In genomic region chr22:42743501-42743991, GRCh38 we compare ENCODE assay signal across 7 cellular contexts. TPM values are rescaled to one million over a fixed set of nuclear protein-coding genes. Genes with fewer than 3 reads are reported as not detected.
DNase-seq lines count a peak whose midpoint lies in the region; ATAC-seq, FAIRE-seq and TF ChIP-seq lines count a peak whose summit lies in the region.

No MANE protein-coding gene starts in this region.

- H3K4me1 ChIP-seq in esophagus squamous epithelium = peaks cover 10 to 61% (median 36%) of the 10 kb centered on the region in 3 donors
- H3K4me1 ChIP-seq in mucosa of rectum (ENCODE audit: control insufficient read depth in 2 of 2, insufficient read depth in 2 of 2, low read length in 2 of 2) = peaks cover 0 to 2% of the 10 kb centered on the region in 2 donors
- no peaks in the 10 kb centered on the region for H3K4me1 ChIP-seq in aorta (ENCODE audit: control insufficient read depth in 1 of 2, insufficient read depth in 2 of 2, low read length in 2 of 2)

- no peaks in the 10 kb centered on the region for H3K36me3 ChIP-seq in esophagus squamous epithelium
- no peaks in the 10 kb centered on the region for H3K36me3 ChIP-seq in mucosa of rectum (ENCODE audit: control insufficient read depth in 2 of 2, insufficient read depth in 2 of 2, low read length in 2 of 2)
- no peaks in the 10 kb centered on the region for H3K36me3 ChIP-seq in aorta (ENCODE audit: control insufficient read depth in 1 of 2, insufficient read depth in 2 of 2, low read length in 1 of 2)

- peak; percentile 93 for ATAC-seq in aorta (ENCODE audit: low FRiP score)

- no peak overlapping the region for H3K9ac ChIP-seq in mucosa of rectum (ENCODE audit: low read depth in 1 of 2, low read length in 2 of 2)

- TF ChIP-seq CTCF in esophagus squamous epithelium (IDR thresholded peaks at IDR 0.05) = no peak

- H3K27ac ChIP-seq in esophagus squamous epithelium = peak overlapping the region; percentile 71 to 88 (median 81)
- H3K27ac ChIP-seq in mucosa of rectum (ENCODE audit: low read depth in 2 of 2, low read length in 2 of 2) = peak overlapping the region; percentile 71 to 72
- peak overlapping the region in 1 of 2 donors; percentile 11 for H3K27ac ChIP-seq in aorta (ENCODE audit: low read depth in 1 of 2, low read length in 2 of 2)

- TF ChIP-seq POLR2A in esophagus squamous epithelium (IDR thresholded peaks at IDR 0.05) (no peak), GM12891 (IDR thresholded peaks at IDR 0.05; ENCODE audit: low read depth, low read length) (no peak)

- DNase-seq in NCI-H2171 treated with DMSO at 0.1 percent for 48 hours (lab: John Stamatoyannopoulos, UW) = peak; percentile 63
- DNase-seq in esophagus squamous epithelium (lab: John Stamatoyannopoulos, UW) = no peak
- peak; percentile 93 to 95 for DNase-seq in aorta
- no peak for DNase-seq in NCI-H1092 (lab: John Stamatoyannopoulos, UW)
- no peak for DNase-seq in GM12891 (ENCODE audit: insufficient read length, low spot score)
- no peak for DNase-seq in effector CD8-positive, alpha-beta T cell (lab: John Stamatoyannopoulos, UW)

- 19 to 29% methylated on average over 4 to 7 of the region's 9 CpGs for WGBS in esophagus squamous epithelium, 2 donors
- 2 to 6% methylated on average over 9 of the region's 9 CpGs for WGBS in aorta, 2 donors

- intact Hi-C loops in esophagus squamous epithelium (cut with DNase I) (no loop called here), aorta (cut with DNase I) (no loop called here)

- no peaks in the 10 kb centered on the region for H3K27me3 ChIP-seq in esophagus squamous epithelium
- H3K27me3 ChIP-seq in mucosa of rectum (ENCODE audit: control insufficient read depth in 2 of 2, insufficient read depth in 2 of 2, low read length in 2 of 2) = no peaks in the 10 kb centered on the region
- no peaks in the 10 kb centered on the region for H3K27me3 ChIP-seq in aorta (ENCODE audit: control insufficient read depth in 1 of 2, insufficient read depth in 2 of 2, low read length in 1 of 2)

- no peak overlapping the region for H3K4me3 ChIP-seq in esophagus squamous epithelium
- H3K4me3 ChIP-seq in mucosa of rectum (ENCODE audit: low read length in 2 of 2) = no peak overlapping the region
- no peak overlapping the region for H3K4me3 ChIP-seq in aorta (ENCODE audit: low read length in 2 of 2)

- H3K9me3 ChIP-seq in esophagus squamous epithelium = no peaks in the 10 kb centered on the region
- no peaks in the 10 kb centered on the region for H3K9me3 ChIP-seq in mucosa of rectum (ENCODE audit: control insufficient read depth in 2 of 2, low read length in 2 of 2)
- no peaks in the 10 kb centered on the region for H3K9me3 ChIP-seq in aorta (ENCODE audit: control insufficient read depth, low read length)

- no peak for FAIRE-seq in GM12891 (lab: Jason Lieb, UNC)

TF ChIP-seq in GM12891, 5 proteins besides CTCF, POLR2A, EP300 and RAD21:
- TF ChIP-seq POU2F2 (IDR thresholded peaks at IDR 0.05; ENCODE audit: low read depth, low read length) (no peak), TAF1 (IDR thresholded peaks at IDR 0.05; ENCODE audit: low read depth, low read length) (no peak), PAX5 (IDR thresholded peaks at IDR 0.05; ENCODE audit: insufficient read depth, low read length, severe bottlenecking) (no peak)

RNA-seq across cellular contexts. Expression of gene A4GALT, which starts 22.9 kb away (rescaled TPM):
- total RNA-seq in esophagus squamous epithelium (10 to 100 TPM; 13.9 to 22.0 (median 17.6) TPM), aorta (10 to 100 TPM; 62.1 to 72.3 TPM)
- polyA plus RNA-seq in aorta = 10 to 100 TPM; 15.8 to 75.8 TPM
- polyA plus RNA-seq in GM12891 (2012; ENCODE audit: low read depth, missing spikeins) = 11.9 TPM

Comparison
In these comparisons a context has a peak if more than half of its experiments do, and no peak if none do; other contexts are left out.
1. DNase-seq: peak in NCI-H2171 treated with DMSO at 0.1 percent for 48 hours (single experiment) and aorta (2 of 2); none in esophagus squamous epithelium (single experiment), NCI-H1092 (single experiment), GM12891 (single experiment) and effector CD8-positive, alpha-beta T cell (single experiment).